In genomic region chr12:110826592-110827200, GRCh38 we compare ENCODE assay signal across 8 cellular contexts. TPM values are rescaled to one million over a fixed set of nuclear protein-coding genes. Genes with fewer than 3 reads are reported as not detected.
DNase-seq lines count a peak whose midpoint lies in the region; ATAC-seq and TF ChIP-seq lines count a peak whose summit lies in the region.

No MANE protein-coding gene starts in this region.

- H3K4me3 Mint-ChIP-seq in WTC11: peak overlapping the region; percentile 8; the same call in 1 of the 2 replicates

- DNase-seq in GF-D8 (lab: John Stamatoyannopoulos, UW) (peak; percentile 42), NCI-H2227 treated with DMSO at 0.1 percent for 48 hours (lab: John Stamatoyannopoulos, UW) (peak; percentile 81), WTC11 (ENCODE audit: low spot score) (peak; percentile 95), cardiac fibroblast (ENCODE audit: low read depth in 2 of 2) (peak; percentile 88 to 91), kidney glomerular epithelial cell (lab: John Stamatoyannopoulos, UW) (peak; percentile 60)
- peak; percentile 88 for DNase-seq in stimulated activated CD4-positive, alpha-beta T cell treated with anti-CD3 and anti-CD28 coated beads, Interleukin-1b, Interleukin-23, amount 100 ng/mL, for 48 hours

- TF ChIP-seq CTCF in WTC11 (IDR thresholded peaks at IDR 0.05) (peak; percentile 90), cardiac fibroblast (IDR thresholded peaks at IDR 0.05; ENCODE audit: low read depth, low read length) (peak; percentile 80)

- peaks cover 19% of the 10 kb centered on the region for H3K27me3 Mint-ChIP-seq in WTC11 (ENCODE audit: low read depth)

- 0 out of 2 replicates have a peak, but pooled peaks cover 4% of the 10 kb centered on the region for H3K4me1 Mint-ChIP-seq in WTC11

- peaks cover under 1% of the 10 kb centered on the region; the same call in 1 of the 2 replicates for H3K9me3 Mint-ChIP-seq in WTC11

- ATAC-seq in HG02970 (IDR thresholded peaks at IDR 0.05; ENCODE audit: low FRiP score, unreplicated experiment) (peak; percentile 60), WTC11 (peak; percentile 98), GM19324 (IDR thresholded peaks at IDR 0.05; ENCODE audit: low FRiP score, unreplicated experiment) (no peak)

- no peak overlapping the region for H3K27ac Mint-ChIP-seq in WTC11

- H3K36me3 Mint-ChIP-seq in WTC11: no peaks in the 10 kb centered on the region

- POLR2A ChIA-PET in WTC11 (lab: Charles Lee): no interaction called here

- CTCF ChIA-PET in WTC11 (lab: Charles Lee): interaction anchor here (0.6 to 2.9 kb wide), 13 partner anchors 13 to 473 kb away, joined by 3 to 23 read pairs (median 4); partner anchors contain the start of genes ARPC3 and CCDC63

- H3K4me3 ChIP-seq in cardiac fibroblast (replicated peaks in 1 of 2; ENCODE audit: low read depth in 2 of 2, low read length in 2 of 2): peak overlapping the region in 1 of 2 donors; percentile 29

TF ChIP-seq in WTC11, 78 proteins besides CTCF, POLR2A, EP300 and RAD21:
- no peak for TF ChIP-seq USF1 (CRISPR knock-in tag; IDR thresholded peaks at IDR 0.05)
- no peak for TF ChIP-seq ZBTB21 (CRISPR knock-in tag; IDR thresholded peaks at IDR 0.05; ENCODE audit: borderline replicate concordance)
- TF ChIP-seq USF2 (CRISPR knock-in tag; IDR thresholded peaks at IDR 0.05): peak; percentile 50
- no peak for TF ChIP-seq SMAD3 (CRISPR knock-in tag; IDR thresholded peaks at IDR 0.05; ENCODE audit: borderline replicate concordance)
- TF ChIP-seq ZMAT4 (CRISPR knock-in tag; IDR thresholded peaks at IDR 0.05): no peak
- TF ChIP-seq RORB (CRISPR knock-in tag; IDR thresholded peaks at IDR 0.05): no peak
- peak; percentile 44; the same call in 1 of the 2 replicates for TF ChIP-seq ETV6 (CRISPR knock-in tag; IDR thresholded peaks at IDR 0.05)
- TF ChIP-seq TEAD1 (CRISPR knock-in tag; IDR thresholded peaks at IDR 0.05): 0 out of 2 replicates have a peak, but pooled peaks have one; percentile 8

RNA-seq across cellular contexts. Expression of gene CCDC63, which starts 20.1 kb away (rescaled TPM):
- 0.44 to 1.3 TPM (median 0.98 TPM) in 3 replicates for total RNA-seq in WTC11 (2021)

Comparison
In these comparisons a context has a peak if more than half of its experiments do, and no peak if none do; other contexts are left out.
1. DNase-seq: peak in every context shown above with its lines; median percentile 95 in WTC11; 90 in cardiac fibroblast; 88 in stimulated activated CD4-positive, alpha-beta T cell treated with anti-CD3 and anti-CD28 coated beads, Interleukin-1b, Interleukin-23, amount 100 ng/mL, for 48 hours; 81 in NCI-H2227 treated with DMSO at 0.1 percent for 48 hours; 60 in kidney glomerular epithelial cell; 42 in GF-D8.